Comparison of ENCODE assay signal across 23 cellular contexts in genomic region chr2:177523781-177524180, GRCh38.
"Had no signal": no experiment of that assay in that cellular context is flagged by ENCODE, and none has a peak within 500 bp of the region (broad histone marks: within the 10 kb centered on the region; RNA-seq: fewer than 3 reads in every experiment).

No MANE protein-coding gene starts in this region.

- H2AFZ ChIP-seq: neural progenitor cell, parathyroid adenoma had no signal

- H3K79me2 ChIP-seq: parathyroid adenoma had no signal

- H3K4me2 ChIP-seq: neural progenitor cell had no signal

- ATAC-seq: natural killer cell; psoas muscle; sciatic nerve; stimulated activated naive B cell treated with anti-CD40 and anti-IgM and Interleukin-4, amounts not matched to agents 10 μg/mL and 1 μg/mL and 100 μg/mL, for 72 hours had no signal

- H3K27me3 ChIP-seq: neural progenitor cell, neutrophil, tibial nerve, uterus had no signal

- H3K27ac ChIP-seq: left ventricle myocardium inferior, neural progenitor cell, neutrophil, parathyroid adenoma, psoas muscle, skin epidermis, tibial nerve, uterus had no signal

- H3K9me3 ChIP-seq: left ventricle myocardium inferior, neutrophil, psoas muscle, tibial nerve, uterus had no signal

- H3K4me1 ChIP-seq: left ventricle myocardium inferior, neural progenitor cell, parathyroid adenoma, psoas muscle, uterus had no signal

- DNase-seq: hypothalamus; islet precursor cell; left ventricle myocardium inferior; mesendoderm; naive B cell; natural killer cell; nephron progenitor cell; occipital lobe; psoas muscle; stimulated activated CD4-positive, alpha-beta T cell treated with anti-CD3 and anti-CD28 coated beads, Interleukin-12 subunit alpha, Interleukin-12 subunit beta, amount 100 ng/mL, for 4 hours; stimulated activated CD4-positive, alpha-beta T cell treated with anti-CD3 and anti-CD28 coated beads, Interleukin-15, amount 100 ng/mL, for 24 hours; stimulated activated CD4-positive, alpha-beta T cell treated with anti-CD3 and anti-CD28 coated beads, Interleukin-2, amount 100 ng/mL, for 24 hours; stimulated activated CD4-positive, alpha-beta T cell treated with anti-CD3 and anti-CD28 coated beads, Interleukin-4, amount 100 ng/mL, for 1 hour; stimulated activated naive B cell treated with anti-CD40 and anti-IgM and Interleukin-4, amounts not matched to agents 10 μg/mL and 1 μg/mL and 100 μg/mL, for 72 hours; substantia nigra; uterus had no signal

- H3K4me3 ChIP-seq: left ventricle myocardium inferior, lung, neural progenitor cell, psoas muscle, skin epidermis, tibial nerve, uterus had no signal

- H3K9ac ChIP-seq: neural progenitor cell, parathyroid adenoma had no signal

- H3K36me3 ChIP-seq: neural progenitor cell, uterus had no signal
